Comparison of ENCODE assay signal across 8 cellular contexts in the genomic region with DNA sequence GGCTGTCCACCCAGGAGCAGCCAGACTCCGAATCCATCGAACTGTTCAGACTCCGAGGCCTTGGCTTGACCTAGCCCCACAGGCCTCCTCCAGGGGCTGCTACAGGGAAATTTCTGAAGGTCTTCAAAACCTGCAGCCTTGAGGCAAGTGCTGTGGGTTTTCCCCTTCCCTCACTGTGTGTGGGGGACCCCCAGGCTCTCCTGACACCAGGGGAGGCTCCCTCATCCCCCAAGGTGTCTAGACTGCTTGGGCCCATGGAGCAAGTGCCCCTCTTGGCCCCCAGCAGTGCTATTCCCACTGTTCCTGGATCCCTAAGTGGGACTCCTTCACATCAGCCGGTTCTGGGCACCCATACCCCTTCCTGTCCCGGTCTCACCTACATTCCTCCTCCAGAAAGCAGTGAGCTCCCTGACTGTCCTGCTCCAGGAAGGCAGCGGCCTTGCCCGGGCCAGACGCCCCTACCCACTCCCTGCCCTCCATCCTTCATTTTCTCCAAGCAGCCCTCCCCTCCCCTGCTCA. TPM values are rescaled to one million over a fixed set of nuclear protein-coding genes. Genes with fewer than 3 reads are reported as not detected.
DNase-seq lines count a peak whose midpoint lies in the region; ATAC-seq lines count a peak whose summit lies in the region.

No MANE protein-coding gene starts in this region.

- peak overlapping the region; percentile 61 for H3K4me3 ChIP-seq in right cardiac atrium (ENCODE audit: low read length)
- H3K4me3 ChIP-seq in skeletal muscle satellite cell (ENCODE audit: low read length) = peak overlapping the region; percentile 72

- ATAC-seq in GM18511 (IDR thresholded peaks at IDR 0.05; ENCODE audit: unreplicated experiment) (peak; percentile 14), right cardiac atrium (peak in 1 of 2 donors; percentile 6), GM21515 (IDR thresholded peaks at IDR 0.05; ENCODE audit: unreplicated experiment) (no peak)

- CTCF ChIA-PET in activated CD4-positive, alpha-beta memory T cell treated with anti-CD3 and anti-CD28 coated beads for 36 hours (lab: Charles Lee) = interaction anchor here (0.6 to 3.3 kb wide), 5 partner anchors 15 to 123 kb away, joined by 3 to 25 read pairs (median 3); a partner anchor contains a TSS

- H3K27me3 Mint-ChIP-seq in activated CD4-positive, alpha-beta memory T cell treated with anti-CD3 and anti-CD28 coated beads for 36 hours = no peaks in the 10 kb centered on the region

- H3K4me1 ChIP-seq in right cardiac atrium (ENCODE audit: control insufficient read depth, insufficient read depth, low read length) = peaks cover 4% of the 10 kb centered on the region
- H3K4me1 ChIP-seq in skeletal muscle satellite cell (ENCODE audit: control insufficient read depth, insufficient read depth, low read length) = peaks cover 19% of the 10 kb centered on the region

- no peak overlapping the region for H3K27ac Mint-ChIP-seq in activated CD4-positive, alpha-beta memory T cell treated with anti-CD3 and anti-CD28 coated beads for 36 hours

- H3K4me1 Mint-ChIP-seq in activated CD4-positive, alpha-beta memory T cell treated with anti-CD3 and anti-CD28 coated beads for 36 hours (ENCODE audit: low read depth) = peaks cover 6% of the 10 kb centered on the region

- peaks cover 9% of the 10 kb centered on the region for H3K36me3 ChIP-seq in skeletal muscle satellite cell (ENCODE audit: insufficient read depth, low read length)

- POLR2A ChIA-PET in activated CD4-positive, alpha-beta memory T cell treated with anti-CD3 and anti-CD28 coated beads for 36 hours (lab: Charles Lee) = interaction anchor here (1.6 kb wide), 1 partner anchor 55 kb away, joined by 6 read pairs; a partner anchor contains a TSS

- H3K4me2 ChIP-seq in skeletal muscle satellite cell (ENCODE audit: low read length) = peak overlapping the region; percentile 88

- H3K9me3 ChIP-seq in right cardiac atrium (ENCODE audit: control insufficient read depth, low read length) (no peaks in the 10 kb centered on the region), skeletal muscle satellite cell (replicated peaks; ENCODE audit: low read length) (no peaks in the 10 kb centered on the region)

- H3K9ac ChIP-seq in skeletal muscle satellite cell (ENCODE audit: low read depth, low read length) = peak overlapping the region; percentile 75

- H3K27me3 ChIP-seq in right cardiac atrium (ENCODE audit: control insufficient read depth, insufficient read depth) (no peaks in the 10 kb centered on the region), skeletal muscle satellite cell (ENCODE audit: control insufficient read depth, insufficient read depth, low read length) (no peaks in the 10 kb centered on the region)

- peak overlapping the region; percentile 82 for H3K4me3 Mint-ChIP-seq in activated CD4-positive, alpha-beta memory T cell treated with anti-CD3 and anti-CD28 coated beads for 36 hours

- DNase-seq in activated CD4-positive, alpha-beta memory T cell treated with anti-CD3 and anti-CD28 coated beads for 36 hours = no peak
- DNase-seq in right cardiac atrium = no peak
- DNase-seq in amniotic stem cell (lab: John Stamatoyannopoulos, UW) = no peak
- no peak for DNase-seq in pons (ENCODE audit: low spot score)
- DNase-seq in ureter (ENCODE audit: low spot score) = no peak

- intact Hi-C loops in activated CD4-positive, alpha-beta memory T cell treated with anti-CD3 and anti-CD28 coated beads for 36 hours (cut with micrococcal nuclease) = no loop called here
- intact Hi-C loops in right cardiac atrium (cut with DNase I) = no loop called here

- WGBS in right cardiac atrium = 41% methylated on average over 8 of the region's 8 CpGs

- no peaks in the 10 kb centered on the region for H3K9me3 Mint-ChIP-seq in activated CD4-positive, alpha-beta memory T cell treated with anti-CD3 and anti-CD28 coated beads for 36 hours

- H3K36me3 Mint-ChIP-seq in activated CD4-positive, alpha-beta memory T cell treated with anti-CD3 and anti-CD28 coated beads for 36 hours = no peaks in the 10 kb centered on the region

- no peak overlapping the region for H3K27ac ChIP-seq in right cardiac atrium (ENCODE audit: low read length)

RNA-seq across cellular contexts. Expression of a gene that starts 0.8 kb away (rescaled TPM):
- 1 to 10 TPM; 4.1 to 4.2 TPM for total RNA-seq in activated CD4-positive, alpha-beta memory T cell treated with anti-CD3 and anti-CD28 coated beads for 36 hours
- total RNA-seq in right cardiac atrium = 1 to 10 TPM; 2.5 to 3.1 (median 2.9) TPM
- polyA plus RNA-seq in right cardiac atrium = 1.5 TPM
- 5.1 and 5.9 TPM in 2 replicates for total RNA-seq in skeletal muscle satellite cell (2012; rRNA removed)
- total RNA-seq in ureter = 60.8 TPM

RNA-seq across cellular contexts. Expression of a gene that starts 15.4 kb away (rescaled TPM):
- total RNA-seq in activated CD4-positive, alpha-beta memory T cell treated with anti-CD3 and anti-CD28 coated beads for 36 hours = 10 to 100 TPM in 1 of 2 experiments, 1 to 10 TPM in 1; 7.8 to 10.1 TPM
- total RNA-seq in right cardiac atrium (under 1 TPM in 1 of 4 donors, not detected in 3; 0.34 TPM), ureter (0.91 TPM)
- not detected for polyA plus RNA-seq in right cardiac atrium
- 2.3 and 4.6 TPM in 2 replicates for total RNA-seq in skeletal muscle satellite cell (2012; rRNA removed)

RNA-seq across cellular contexts. Expression of a gene that starts 31.5 kb away (rescaled TPM):
- total RNA-seq in activated CD4-positive, alpha-beta memory T cell treated with anti-CD3 and anti-CD28 coated beads for 36 hours = 100 to 1,000 TPM; 619 to 630 TPM
- 10 to 100 TPM; 10.3 to 20.2 (median 16.0) TPM for total RNA-seq in right cardiac atrium
- 20.7 TPM for polyA plus RNA-seq in right cardiac atrium
- total RNA-seq in skeletal muscle satellite cell (2012; rRNA removed) = 38.0 and 51.1 TPM in 2 replicates
- total RNA-seq in ureter = 31.2 TPM

RNA-seq across cellular contexts. Expression of a gene that starts 54.9 kb away (rescaled TPM):
- 10 to 100 TPM; 28.0 to 31.1 TPM for total RNA-seq in activated CD4-positive, alpha-beta memory T cell treated with anti-CD3 and anti-CD28 coated beads for 36 hours
- 100 to 1,000 TPM; 125 to 195 (median 180) TPM for total RNA-seq in right cardiac atrium
- polyA plus RNA-seq in right cardiac atrium = 130 TPM
- 32.2 and 33.2 TPM in 2 replicates for total RNA-seq in skeletal muscle satellite cell (2012; rRNA removed)
- 66.9 TPM for total RNA-seq in ureter

Comparison
In these comparisons a context has a peak if more than half of its experiments do, and no peak if none do; other contexts are left out.
1. RNA of a gene that starts 0.8 kb away (total RNA-seq): 60.8 TPM in ureter (single experiment); 4.1 to 4.2 TPM in activated CD4-positive, alpha-beta memory T cell treated with anti-CD3 and anti-CD28 coated beads for 36 hours and 2.5 to 3.1 TPM in right cardiac atrium; every median in the first group is over 10 times any median in the second.
2. RNA of a gene that starts 31.5 kb away (total RNA-seq): 619 to 630 TPM in activated CD4-positive, alpha-beta memory T cell treated with anti-CD3 and anti-CD28 coated beads for 36 hours; 31.2 TPM in ureter (single experiment) and 10.3 to 20.2 TPM in right cardiac atrium; every median in the first group is over 10 times any median in the second.